In the genomic region with DNA sequence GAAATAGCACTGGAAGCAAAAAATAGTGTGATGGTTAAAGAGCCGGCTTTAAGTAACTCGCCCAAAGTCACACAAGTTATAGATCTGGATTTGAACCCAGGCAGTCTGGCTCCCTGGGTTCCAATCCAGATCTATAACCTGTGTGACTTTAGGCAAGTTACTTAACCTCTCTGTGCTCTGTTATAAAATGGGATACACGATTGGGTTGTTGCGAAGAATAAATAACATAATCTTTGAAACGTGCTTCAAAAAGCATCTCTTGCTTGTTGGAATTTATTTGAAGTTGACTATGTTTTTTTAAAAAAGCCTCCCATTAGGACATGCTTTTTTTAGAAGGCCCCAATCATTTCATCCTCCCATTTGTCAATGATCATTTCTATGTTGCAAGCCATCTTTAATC, we compare ENCODE assay signal across 34 cellular contexts.
"Had no signal": no experiment of that assay in that cellular context is flagged by ENCODE, and none has a peak within 500 bp of the region (broad histone marks: within the 10 kb centered on the region; RNA-seq: fewer than 3 reads in every experiment).

No MANE protein-coding gene starts in this region.

- H3K27ac ChIP-seq: brain microvascular endothelial cell, coronary artery, esophagus muscularis mucosa, foreskin keratinocyte, gastrocnemius medialis, WERI-Rb-1 had no signal

- H3K36me3 Mint-ChIP-seq: activated naive CD8-positive, alpha-beta T cell had no signal

- H3K9me3 Mint-ChIP-seq: activated B cell treated with CpG ODN at 0.5 μM for 24 hours; activated CD8-positive, alpha-beta T cell treated with anti-CD3 and anti-CD28 coated beads for 36 hours; activated T-cell treated with anti-CD3 and anti-CD28 coated beads, Interleukin-2, amount 50 U/mL, for 4 hours; activated T-helper 17 cell treated with anti-CD3 and anti-CD28 coated beads, Interleukin-2, amount 50 U/mL, for 72 hours; central memory CD8-positive, alpha-beta T cell; dendritic cell treated with granulocyte-macrophage colony-stimulating factor and Interleukin-4, amounts not matched to agents 40 ng/mL and 50 ng/mL, for 4 days; endodermal cell; T-helper 2 cell treated with Interferon-gamma antibody and Interleukin-4, amounts not matched to agents 5 μg/mL and 100 μg/mL, for 36 hours had no signal

- H3K4me1 ChIP-seq: foreskin keratinocyte had no signal

- H3K27me3 ChIP-seq: brain microvascular endothelial cell, dorsolateral prefrontal cortex, esophagus muscularis mucosa, foreskin keratinocyte, gastrocnemius medialis, heart left ventricle had no signal

- H3K27ac Mint-ChIP-seq: activated B cell treated with CpG ODN at 0.5 μM for 24 hours; activated naive CD8-positive, alpha-beta T cell; activated T-helper 17 cell treated with anti-CD3 and anti-CD28 coated beads, Interleukin-2, amount 50 U/mL, for 72 hours; dendritic cell treated with granulocyte-macrophage colony-stimulating factor and Interleukin-4, amounts not matched to agents 40 ng/mL and 50 ng/mL, for 4 days; endodermal cell; T-helper 17 cell; T-helper 2 cell treated with Interferon-gamma antibody and Interleukin-4, amounts not matched to agents 5 μg/mL and 100 μg/mL, for 36 hours had no signal

- H3K4me3 ChIP-seq: coronary artery, dorsolateral prefrontal cortex, esophagus muscularis mucosa, gastrocnemius medialis, heart left ventricle had no signal

- FAIRE-seq: astrocyte, bronchial epithelial cell had no signal

- H3K36me3 ChIP-seq: brain microvascular endothelial cell, esophagus muscularis mucosa, gastrocnemius medialis, heart left ventricle had no signal

- DNase-seq: activated B cell treated with CpG ODN at 0.5 μM for 24 hours; activated CD4-positive, alpha-beta T cell treated with anti-CD3 and anti-CD28 coated beads for 48 hours; activated CD4-positive, alpha-beta T cell treated with anti-CD3 and anti-CD28 coated beads, Interleukin-2, amount 50 U/mL, for 1 hour; activated CD4-positive, alpha-beta T cell treated with anti-CD3 and anti-CD28 coated beads, Interleukin-2, amount 50 U/mL, for 48 hours; activated CD8-positive, alpha-beta memory T cell treated with anti-CD3 and anti-CD28 coated beads for 24 hours; activated CD8-positive, alpha-beta T cell treated with anti-CD3 and anti-CD28 coated beads for 36 hours; activated effector memory CD4-positive, alpha-beta T cell treated with Interleukin-2 at 50 U/mL for 16 hours; activated gamma-delta T cell treated with Interleukin-2 at 50 U/mL for 16 hours; activated naive CD4-positive, alpha-beta T cell treated with anti-CD3 and anti-CD28 coated beads, Interleukin-2, amount 50 U/mL, for 16 hours; activated naive CD4-positive, alpha-beta T cell treated with Interleukin-2 at 50 U/mL for 16 hours; activated T-cell treated with anti-CD3 and anti-CD28 coated beads, Interleukin-2, amount 50 U/mL, for 4 hours; amniotic stem cell; anterior cingulate cortex; brain microvascular endothelial cell; dorsolateral prefrontal cortex; effector memory CD4-positive, alpha-beta T cell; endodermal cell; foreskin keratinocyte; gastrocnemius medialis; glutamatergic neuron; heart left ventricle; T-helper 17 cell; T1000; WERI-Rb-1 had no signal

- H3K9me3 ChIP-seq: esophagus muscularis mucosa, gastrocnemius medialis, heart left ventricle had no signal

- ATAC-seq: activated CD4-positive, CD25-positive, alpha-beta regulatory T cell treated with anti-CD3 and anti-CD28 coated beads, Interleukin-2, amount 50 U/mL, for 24 hours; activated CD8-positive, alpha-beta T cell treated with anti-CD3 and anti-CD28 coated beads for 36 hours; activated T-cell treated with anti-CD3 and anti-CD28 coated beads, Interleukin-2, amount 50 U/mL, for 4 hours; activated T-helper 17 cell treated with anti-CD3 and anti-CD28 coated beads, Interleukin-2, amount 50 U/mL, for 72 hours; foreskin keratinocyte; gastrocnemius medialis; T-helper 17 cell had no signal

- H3K27me3 Mint-ChIP-seq: activated B cell treated with CpG ODN at 0.5 μM for 24 hours; activated CD8-positive, alpha-beta T cell treated with anti-CD3 and anti-CD28 coated beads for 36 hours; activated naive CD8-positive, alpha-beta T cell; activated T-helper 17 cell treated with anti-CD3 and anti-CD28 coated beads, Interleukin-2, amount 50 U/mL, for 72 hours; central memory CD8-positive, alpha-beta T cell; dendritic cell treated with granulocyte-macrophage colony-stimulating factor and Interleukin-4, amounts not matched to agents 40 ng/mL and 50 ng/mL, for 4 days; T-helper 17 cell had no signal

- H3K4me3 Mint-ChIP-seq: activated B cell treated with CpG ODN at 0.5 μM for 24 hours; activated CD8-positive, alpha-beta T cell treated with anti-CD3 and anti-CD28 coated beads for 36 hours; activated naive CD8-positive, alpha-beta T cell; activated T-cell treated with anti-CD3 and anti-CD28 coated beads, Interleukin-2, amount 50 U/mL, for 4 hours; activated T-helper 17 cell treated with anti-CD3 and anti-CD28 coated beads, Interleukin-2, amount 50 U/mL, for 72 hours; central memory CD8-positive, alpha-beta T cell; dendritic cell treated with granulocyte-macrophage colony-stimulating factor and Interleukin-4, amounts not matched to agents 40 ng/mL and 50 ng/mL, for 4 days; endodermal cell; T-helper 17 cell; T-helper 2 cell treated with Interferon-gamma antibody and Interleukin-4, amounts not matched to agents 5 μg/mL and 100 μg/mL, for 36 hours had no signal
